ENCODE assay signal across 1 cellular context in genomic region chr2:96838345-96839287, GRCh38.
TF ChIP-seq lines count a peak whose summit lies in the region.

No MANE protein-coding gene starts in this region.

TF ChIP-seq in H1, 55 proteins besides CTCF, POLR2A, EP300 and RAD21:
- TF ChIP-seq SP2 (IDR thresholded peaks at IDR 0.05; ENCODE audit: low read length) (no peak), JUN (IDR thresholded peaks at IDR 0.05; ENCODE audit: low read depth, low read length) (no peak), BCL11A (IDR thresholded peaks at IDR 0.05; ENCODE audit: low read depth in 2 of 2, low read length in 2 of 2) (no peak), RFX5 (IDR thresholded peaks at IDR 0.05; ENCODE audit: borderline replicate concordance, low read depth, low read length) (no peak), HDAC6 (IDR thresholded peaks at IDR 0.05; ENCODE audit: low read depth, low read length) (no peak), SP1 (IDR thresholded peaks at IDR 0.05; ENCODE audit: low read depth, low read length) (no peak), FOSL1 (IDR thresholded peaks at IDR 0.05; ENCODE audit: insufficient read depth, low read depth, low read length) (no peak), TBP (IDR thresholded peaks at IDR 0.05; ENCODE audit: low read depth, low read length) (no peak), KDM1A (IDR thresholded peaks at IDR 0.05; ENCODE audit: borderline replicate concordance, low read length) (no peak), MAFK (IDR thresholded peaks at IDR 0.05; ENCODE audit: low read depth, low read length) (no peak), CHD7 (IDR thresholded peaks at IDR 0.05; ENCODE audit: insufficient replicate concordance, low read length) (no peak), TEAD4 (IDR thresholded peaks at IDR 0.05; ENCODE audit: low read depth, low read length) (no peak), SIRT6 (IDR thresholded peaks at IDR 0.05; ENCODE audit: low read length) (no peak)
